Comparison of ENCODE assay signal across 12 cellular contexts in the genomic region with DNA sequence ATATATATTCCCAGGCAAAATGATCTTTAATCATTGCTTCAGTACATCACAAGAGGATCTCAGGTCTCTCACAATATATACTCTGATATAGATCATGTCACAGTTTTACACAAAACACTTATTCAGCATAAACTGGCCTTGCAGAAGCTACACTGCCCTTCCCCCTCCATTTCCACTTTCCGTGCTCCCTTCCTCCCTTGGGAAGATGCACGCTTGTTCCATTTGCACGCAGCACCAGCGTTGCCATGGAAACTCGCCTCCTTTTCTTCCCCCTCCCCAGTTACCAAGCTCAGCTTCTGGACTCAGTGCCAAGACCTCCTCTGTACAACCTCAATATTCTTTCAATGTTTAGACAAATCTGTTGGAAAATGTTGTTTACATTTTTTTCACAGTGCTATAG.
DNase-seq lines count a peak whose midpoint lies in the region; ATAC-seq, FAIRE-seq and TF ChIP-seq lines count a peak whose summit lies in the region.
"Had no signal": no experiment of that assay in that cellular context is flagged by ENCODE, and none has a peak within 500 bp of the region (broad histone marks: within the 10 kb centered on the region; RNA-seq: fewer than 3 reads in every experiment).

No MANE protein-coding gene starts in this region.

- no peak for DNase-seq in A549 (ENCODE audit: low read depth in 1 of 2, low spot score in 1 of 2)
- peak; percentile 82 for DNase-seq in NCI-H146 (lab: John Stamatoyannopoulos, UW)
- DNase-seq in astrocyte of the spinal cord (ENCODE audit: low read depth, low spot score): peak; percentile 61
- DNase-seq in inferior parietal cortex (ENCODE audit: extremely low spot score): peak; percentile 65
- no peak for DNase-seq in SW480 (ENCODE audit: low spot score)
- no peak for DNase-seq in stimulated activated CD4-positive, alpha-beta T cell treated with anti-CD3 and anti-CD28 coated beads, Interleukin-12 subunit alpha, Interleukin-12 subunit beta, amount 100 ng/mL, for 4 hours
- DNase-seq: Kasumi-1, pancreas, uterus had no signal

- no peak for TF ChIP-seq POLR2A in A549 (IDR thresholded peaks at IDR 0.05; ENCODE audit: low read length)

- TF ChIP-seq EP300 in A549 (IDR thresholded peaks at IDR 0.05): no peak

- no peaks in the 10 kb centered on the region for H3K4me1 ChIP-seq in A549
- H3K4me1 ChIP-seq: pancreas, uterus had no signal

- no peak for TF ChIP-seq CTCF in A549 (IDR thresholded peaks at IDR 0.05)
- TF ChIP-seq CTCF in astrocyte of the spinal cord (IDR thresholded peaks at IDR 0.05; ENCODE audit: low read depth, low read length): no peak

- ATAC-seq in A549 (no peak), GM18517 (IDR thresholded peaks at IDR 0.05; ENCODE audit: unreplicated experiment) (no peak), HG03442 (IDR thresholded peaks at IDR 0.05; ENCODE audit: unreplicated experiment) (no peak)
- ATAC-seq: pancreas had no signal

- CTCF ChIA-PET in A549 (lab: Yijun Ruan, JAX): interaction anchor here (1.3 kb wide), 1 partner anchor 1408 kb away, joined by 3 read pairs; no protein-coding TSS in a partner anchor

- no peak for FAIRE-seq in A549 (lab: Jason Lieb, UNC)
- FAIRE-seq: bronchial epithelial cell, pancreas had no signal

- 41% methylated on average over 5 of the region's 5 CpGs for WGBS in A549 (ENCODE audit: missing lambda C conversion rate)

- in situ Hi-C loops in astrocyte of the spinal cord (cut with HindIII; ENCODE audit: low sequenced_read_pairs): no loop called here

- POLR2A ChIA-PET in A549 (lab: Yijun Ruan, JAX): no interaction called here

- H3K4me3 ChIP-seq in A549 (no peak overlapping the region), astrocyte of the spinal cord (ENCODE audit: low read depth, low read length) (no peak overlapping the region)
- H3K4me3 ChIP-seq: pancreas, uterus had no signal

- TF ChIP-seq RAD21 in A549 (conservative IDR thresholded peaks at IDR 0.05 in 1 of 2, IDR thresholded peaks at IDR 0.05 in 1 of 2): no peak

- H3K9me3 ChIP-seq in A549: no peaks in the 10 kb centered on the region
- H3K9me3 ChIP-seq: pancreas, uterus had no signal

- no peak overlapping the region for H3K27ac ChIP-seq in A549
- H3K27ac ChIP-seq: pancreas, uterus had no signal

- H3K4me2 ChIP-seq in A549: no peak overlapping the region

TF ChIP-seq in A549, 52 proteins besides CTCF, POLR2A, EP300 and RAD21:
- no peak for TF ChIP-seq JUNB (IDR thresholded peaks at IDR 0.05)
- TF ChIP-seq, protein P1, sequence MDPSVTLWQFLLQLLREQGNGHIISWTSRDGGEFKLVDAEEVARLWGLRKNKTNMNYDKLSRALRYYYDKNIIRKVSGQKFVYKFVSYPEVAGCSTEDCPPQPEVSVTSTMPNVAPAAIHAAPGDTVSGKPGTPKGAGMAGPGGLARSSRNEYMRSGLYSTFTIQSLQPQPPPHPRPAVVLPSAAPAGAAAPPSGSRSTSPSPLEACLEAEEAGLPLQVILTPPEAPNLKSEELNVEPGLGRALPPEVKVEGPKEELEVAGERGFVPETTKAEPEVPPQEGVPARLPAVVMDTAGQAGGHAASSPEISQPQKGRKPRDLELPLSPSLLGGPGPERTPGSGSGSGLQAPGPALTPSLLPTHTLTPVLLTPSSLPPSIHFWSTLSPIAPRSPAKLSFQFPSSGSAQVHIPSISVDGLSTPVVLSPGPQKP (IDR thresholded peaks at IDR 0.05; ENCODE audit: low read depth, low read length): no peak
- peak; percentile 20 for TF ChIP-seq MAFK (IDR thresholded peaks at IDR 0.05; ENCODE audit: partially characterized antibody)
- no peak for TF ChIP-seq ESRRA (IDR thresholded peaks at IDR 0.05; ENCODE audit: borderline replicate concordance, low read length)

Comparison
In these comparisons a context has a peak if more than half of its experiments do, and no peak if none do; other contexts are left out.
1. DNase-seq: peak in NCI-H146 (single experiment), astrocyte of the spinal cord (single experiment) and inferior parietal cortex (single experiment); none in A549 (0 of 2), SW480 (single experiment) and stimulated activated CD4-positive, alpha-beta T cell treated with anti-CD3 and anti-CD28 coated beads, Interleukin-12 subunit alpha, Interleukin-12 subunit beta, amount 100 ng/mL, for 4 hours (single experiment).